ENCODE assay signal across 25 cellular contexts in the genomic region with DNA sequence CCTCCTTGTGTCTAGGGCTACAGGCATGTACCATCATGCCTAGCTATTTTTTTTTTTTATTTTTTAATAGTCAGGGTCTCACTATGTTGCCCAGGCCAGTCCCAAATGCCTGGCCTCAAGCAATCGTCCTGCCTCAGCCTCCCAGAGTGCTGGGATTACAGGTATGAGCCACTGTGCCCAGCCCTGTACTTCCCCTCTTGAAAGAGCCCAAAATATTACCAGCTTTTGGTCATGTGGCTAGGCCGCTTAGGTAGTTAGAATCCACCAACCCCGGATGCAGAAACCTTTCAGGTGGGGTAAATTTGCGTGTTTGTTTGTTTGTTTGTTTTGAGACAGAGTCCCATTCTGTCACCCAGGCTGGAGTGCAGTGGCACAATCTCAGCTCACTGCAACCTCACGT.
"Had no signal": no experiment of that assay in that cellular context is flagged by ENCODE, and none has a peak within 500 bp of the region (broad histone marks: within the 10 kb centered on the region; RNA-seq: fewer than 3 reads in every experiment).

No MANE protein-coding gene starts in this region.

- H3K4me3 Mint-ChIP-seq: T-cell had no signal

- H3K4me1 Mint-ChIP-seq: T-cell had no signal

- H3K4me3 ChIP-seq: MG63 had no signal

- H3K9me3 ChIP-seq: MG63, SK-N-SH had no signal

- H3K36me3 Mint-ChIP-seq: T-cell had no signal

- H3K27ac Mint-ChIP-seq: T-cell had no signal

- FAIRE-seq: HepG2 had no signal

- H3K27ac ChIP-seq: RWPE1 had no signal

- H3K36me3 ChIP-seq: MG63 had no signal

- H3K9ac ChIP-seq: SK-N-SH had no signal

- ATAC-seq: HepG2, Panc1, PC-3, T-cell had no signal

- DNase-seq: IMR-90; Karpas-422; KG1; MG63; NCI-H1092; NCI-H1436; NCI-H187; NCI-H2029; NCI-H2081 treated with DMSO at 0.1 percent for 48 hours; NCI-H2171; NCI-H226; NCI-H446; NCI-H510A; NCI-H524 treated with DMSO at 0.1 percent for 48 hours; NCI-H69; NCI-H774; NK-92 treated with Interleukin-12 subunit alpha and Interleukin-12 subunit beta, amount 100 ng/mL, for 24 hours; PC-3; SHP77; SK-N-SH; SW 1271; T-cell had no signal

- H3K4me2 ChIP-seq: SK-N-SH had no signal
